2 cellular contexts compared by ENCODE assay signal in genomic region chr2:67237288-67237687, GRCh38.
TF ChIP-seq lines count a peak whose summit lies in the region.

No MANE protein-coding gene starts in this region.

TF ChIP-seq in HEK293, 187 proteins besides CTCF, POLR2A, EP300 and RAD21 (continued from another document):
- no peak for TF ChIP-seq ZNF488 (tag by site-specific recombination; IDR thresholded peaks at IDR 0.05)
- no peak for TF ChIP-seq ZNF791 (tag by site-specific recombination; IDR thresholded peaks at IDR 0.05)
- no peak for TF ChIP-seq ZBTB48 (tag by site-specific recombination; IDR thresholded peaks at IDR 0.05)
- no peak for TF ChIP-seq ZNF214 (tag by site-specific recombination; IDR thresholded peaks at IDR 0.05; ENCODE audit: borderline replicate concordance)

TF ChIP-seq in SK-N-SH treated with all-trans-retinoic acid at 6 μM for 48 hours, 23 proteins besides CTCF, POLR2A, EP300 and RAD21 (continued from another document):
- no peak for TF ChIP-seq PATZ1 (CRISPR knock-in tag; IDR thresholded peaks at IDR 0.05; ENCODE audit: borderline replicate concordance)
- TF ChIP-seq ZFP3 (CRISPR knock-in tag; IDR thresholded peaks at IDR 0.05) = no peak
- no peak for TF ChIP-seq ESRRG (CRISPR knock-in tag; IDR thresholded peaks at IDR 0.05)
- no peak for TF ChIP-seq ARNTL (CRISPR knock-in tag; IDR thresholded peaks at IDR 0.05; ENCODE audit: borderline replicate concordance, low read depth)
- TF ChIP-seq ZNF8 (CRISPR knock-in tag; IDR thresholded peaks at IDR 0.05) = no peak
- no peak for TF ChIP-seq RARB (CRISPR knock-in tag; IDR thresholded peaks at IDR 0.05)
- no peak for TF ChIP-seq ZNF565 (CRISPR knock-in tag; conservative IDR thresholded peaks at IDR 0.05; ENCODE audit: low read depth)
- TF ChIP-seq SNAI2 (CRISPR knock-in tag; IDR thresholded peaks at IDR 0.05) = no peak
- no peak for TF ChIP-seq GLIS3 (CRISPR knock-in tag; IDR thresholded peaks at IDR 0.05)
